ENCODE assay signal across 8 cellular contexts in genomic region chr2:25276569-25277465, GRCh38.
DNase-seq lines count a peak whose midpoint lies in the region; ATAC-seq and TF ChIP-seq lines count a peak whose summit lies in the region.

No MANE protein-coding gene starts in this region.

- no peak overlapping the region for H3K4me2 ChIP-seq in DND-41 (ENCODE audit: insufficient read depth, low read length)

- H4K20me1 ChIP-seq in DND-41 (ENCODE audit: insufficient read depth, low read length), result no peaks in the 10 kb centered on the region

- no peak overlapping the region for H3K27ac ChIP-seq in DND-41 (ENCODE audit: low read length)
- H3K27ac ChIP-seq in naive thymus-derived CD4-positive, alpha-beta T cell (ENCODE audit: low read depth, low read length), result peak overlapping the region; percentile 92

- ATAC-seq in DND-41 (ENCODE audit: insufficient read depth, low read depth), result no peak
- ATAC-seq in HG03095 (IDR thresholded peaks at IDR 0.05; ENCODE audit: unreplicated experiment), result peak; percentile 31
- peak; percentile 50 for ATAC-seq in naive thymus-derived CD4-positive, alpha-beta T cell

- no peak overlapping the region for H3K4me3 ChIP-seq in DND-41 (ENCODE audit: low read depth in 1 of 2, low read length in 2 of 2)
- H3K4me3 ChIP-seq in epithelial cell of proximal tubule (ENCODE audit: low read depth, low read length), result peak overlapping the region; percentile 28
- peak overlapping the region; percentile 53 for H3K4me3 ChIP-seq in naive thymus-derived CD4-positive, alpha-beta T cell (ENCODE audit: low read length)

- DNase-seq in DND-41, result no peak
- DNase-seq in activated T-cell treated with anti-CD3 and anti-CD28 coated beads for 4 hours, result peak; percentile 63
- DNase-seq in epithelial cell of proximal tubule (ENCODE audit: low read depth), result no peak
- DNase-seq in naive thymus-derived CD4-positive, alpha-beta T cell, result peak; percentile 59 to 89 (median 70)
- DNase-seq in stimulated activated naive CD4-positive, alpha-beta T cell (lab: John Stamatoyannopoulos, UW), result peak; percentile 67 to 78 (median 71)
- no peak for DNase-seq in Kasumi-1 (lab: John Stamatoyannopoulos, UW)
- DNase-seq in NOMO-1 (lab: John Stamatoyannopoulos, UW; ENCODE audit: unreplicated experiment in 2 of 2), result no peak

- intact Hi-C loops in naive thymus-derived CD4-positive, alpha-beta T cell (cut with micrococcal nuclease), result loop anchor here (1.0 to 10.0 kb wide), 6 partner anchors 9 to 290 kb away; partner anchors contain the start of gene EFR3B (in 1 of the 2)

- H3K36me3 Mint-ChIP-seq in naive thymus-derived CD4-positive, alpha-beta T cell, result peaks cover 0 to 26% (median 12%) of the 10 kb centered on the region in 5 donors

- peaks cover 35% of the 10 kb centered on the region for H3K36me3 ChIP-seq in DND-41 (ENCODE audit: insufficient read depth, low read length)
- peaks cover 0 to 16% (median 0%) of the 10 kb centered on the region in 3 experiments for H3K36me3 ChIP-seq in naive thymus-derived CD4-positive, alpha-beta T cell (ENCODE audit: control insufficient read depth in 2 of 3, insufficient read depth in 3 of 3, low read length in 3 of 3)

- TF ChIP-seq CTCF in DND-41 (IDR thresholded peaks at IDR 0.05; ENCODE audit: borderline replicate concordance, extremely low read depth, low read length, poor library complexity, severe bottlenecking) (peak; percentile 41), epithelial cell of proximal tubule (conservative IDR thresholded peaks at IDR 0.05; ENCODE audit: low read depth, low read length) (peak; percentile 59)

- POLR2A ChIA-PET in naive thymus-derived CD4-positive, alpha-beta T cell (lab: Charles Lee), result interaction anchor here (0.6 to 8.8 kb wide), 25 partner anchors 9 to 304 kb away, joined by 3 to 287 read pairs (median 4); no protein-coding TSS in a partner anchor

- H3K9me3 Mint-ChIP-seq in naive thymus-derived CD4-positive, alpha-beta T cell, result peaks cover 0 to 2% (median 0%) of the 10 kb centered on the region in 11 donors

- H3K4me1 ChIP-seq in DND-41 (ENCODE audit: insufficient read depth, low read length), result peaks cover 4% of the 10 kb centered on the region; the same call in 1 of the 2 replicates
- H3K4me1 ChIP-seq in naive thymus-derived CD4-positive, alpha-beta T cell (ENCODE audit: control insufficient read depth in 2 of 2, insufficient read depth in 2 of 2, low read length in 2 of 2), result peaks cover 54 to 82% of the 10 kb centered on the region in 2 donors

- no peaks in the 10 kb centered on the region for H3K9me3 ChIP-seq in DND-41 (ENCODE audit: insufficient read depth, low read length, severe bottlenecking)
- H3K9me3 ChIP-seq in naive thymus-derived CD4-positive, alpha-beta T cell (ENCODE audit: control insufficient read depth in 2 of 3, low read length in 3 of 3), result no peaks in the 10 kb centered on the region

- CTCF ChIA-PET in naive thymus-derived CD4-positive, alpha-beta T cell (lab: Charles Lee), result interaction anchor here (0.7 to 2.8 kb wide), 11 partner anchors 10 to 85 kb away, joined by 3 to 23 read pairs (median 6); no protein-coding TSS in a partner anchor

- no peak overlapping the region for H3K9ac ChIP-seq in DND-41 (ENCODE audit: low read depth, low read length)

- H3K79me2 ChIP-seq in DND-41 (ENCODE audit: insufficient read depth, low read length), result no peaks in the 10 kb centered on the region

- no peaks in the 10 kb centered on the region for H3K27me3 ChIP-seq in DND-41 (ENCODE audit: insufficient read depth, low read length, poor library complexity)
- no peaks in the 10 kb centered on the region for H3K27me3 ChIP-seq in naive thymus-derived CD4-positive, alpha-beta T cell (ENCODE audit: control insufficient read depth in 2 of 2, insufficient read depth in 2 of 2, low read length in 2 of 2)

- H3K4me1 Mint-ChIP-seq in naive thymus-derived CD4-positive, alpha-beta T cell, result peaks cover 52 to 89% (median 80%) of the 10 kb centered on the region in 7 donors

- H2AFZ ChIP-seq in DND-41 (ENCODE audit: low read depth, low read length), result no peak overlapping the region

- no peaks in the 10 kb centered on the region for H3K27me3 Mint-ChIP-seq in naive thymus-derived CD4-positive, alpha-beta T cell

- peak overlapping the region; percentile 71 to 83 (median 79) for H3K4me3 Mint-ChIP-seq in naive thymus-derived CD4-positive, alpha-beta T cell

- peak overlapping the region; percentile 88 to 100 (median 99) for H3K27ac Mint-ChIP-seq in naive thymus-derived CD4-positive, alpha-beta T cell

Comparison
In these comparisons a context has a peak if more than half of its experiments do, and no peak if none do; other contexts are left out.
1. DNase-seq: peak in activated T-cell treated with anti-CD3 and anti-CD28 coated beads for 4 hours (single experiment), naive thymus-derived CD4-positive, alpha-beta T cell (9 of 9) and stimulated activated naive CD4-positive, alpha-beta T cell (6 of 6); none in DND-41 (single experiment), epithelial cell of proximal tubule (single experiment), Kasumi-1 (0 of 2) and NOMO-1 (0 of 2).
2. H3K4me3 ChIP-seq: peak in epithelial cell of proximal tubule (single experiment) and naive thymus-derived CD4-positive, alpha-beta T cell (single experiment); none in DND-41 (0 of 2).